In the genomic region with DNA sequence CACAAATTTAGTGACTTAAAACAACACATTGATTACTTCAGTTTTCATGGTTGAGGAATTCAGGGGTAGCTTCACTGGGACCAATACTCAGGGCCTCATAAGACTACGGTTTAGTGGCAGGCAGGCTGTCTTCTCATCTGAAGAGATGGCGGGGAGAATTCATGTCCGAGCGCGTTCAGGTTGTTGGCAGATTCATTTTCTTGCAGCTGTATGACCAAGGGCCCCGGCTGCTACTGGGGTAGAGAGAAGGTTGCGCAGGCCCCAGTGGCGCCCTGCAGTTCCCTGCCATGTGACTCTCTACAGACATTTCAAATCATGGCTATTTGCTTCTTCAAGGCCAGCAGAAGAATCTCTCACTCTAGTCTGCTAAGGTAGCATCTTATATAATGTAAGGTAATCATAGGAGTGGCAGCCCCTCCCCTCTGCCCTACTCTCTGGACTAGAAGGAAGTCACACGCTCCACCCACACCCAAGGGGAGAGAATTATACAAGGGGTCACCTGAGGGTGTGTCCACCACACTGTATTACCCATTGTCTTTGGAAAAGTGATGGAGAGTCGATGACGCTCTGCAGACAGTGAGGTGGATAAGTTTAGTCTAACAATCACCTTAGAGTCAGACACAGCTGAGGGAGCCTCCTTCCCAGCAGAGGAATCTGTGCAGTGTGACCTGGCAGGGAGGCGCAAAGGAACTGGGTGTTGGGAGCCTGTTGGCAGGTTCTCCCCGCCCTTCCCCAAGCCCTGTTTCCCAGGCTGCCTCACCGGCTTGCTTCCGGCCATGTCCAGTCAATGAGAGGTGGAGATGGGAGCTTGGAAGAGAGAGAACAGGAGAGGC, we compare ENCODE assay signal across 1 cellular context.
TF ChIP-seq lines count a peak whose summit lies in the region.

No MANE protein-coding gene starts in this region.

TF ChIP-seq in WTC11, 78 proteins besides CTCF, POLR2A, EP300 and RAD21 (continued from another document):
- TF ChIP-seq, protein P1, sequence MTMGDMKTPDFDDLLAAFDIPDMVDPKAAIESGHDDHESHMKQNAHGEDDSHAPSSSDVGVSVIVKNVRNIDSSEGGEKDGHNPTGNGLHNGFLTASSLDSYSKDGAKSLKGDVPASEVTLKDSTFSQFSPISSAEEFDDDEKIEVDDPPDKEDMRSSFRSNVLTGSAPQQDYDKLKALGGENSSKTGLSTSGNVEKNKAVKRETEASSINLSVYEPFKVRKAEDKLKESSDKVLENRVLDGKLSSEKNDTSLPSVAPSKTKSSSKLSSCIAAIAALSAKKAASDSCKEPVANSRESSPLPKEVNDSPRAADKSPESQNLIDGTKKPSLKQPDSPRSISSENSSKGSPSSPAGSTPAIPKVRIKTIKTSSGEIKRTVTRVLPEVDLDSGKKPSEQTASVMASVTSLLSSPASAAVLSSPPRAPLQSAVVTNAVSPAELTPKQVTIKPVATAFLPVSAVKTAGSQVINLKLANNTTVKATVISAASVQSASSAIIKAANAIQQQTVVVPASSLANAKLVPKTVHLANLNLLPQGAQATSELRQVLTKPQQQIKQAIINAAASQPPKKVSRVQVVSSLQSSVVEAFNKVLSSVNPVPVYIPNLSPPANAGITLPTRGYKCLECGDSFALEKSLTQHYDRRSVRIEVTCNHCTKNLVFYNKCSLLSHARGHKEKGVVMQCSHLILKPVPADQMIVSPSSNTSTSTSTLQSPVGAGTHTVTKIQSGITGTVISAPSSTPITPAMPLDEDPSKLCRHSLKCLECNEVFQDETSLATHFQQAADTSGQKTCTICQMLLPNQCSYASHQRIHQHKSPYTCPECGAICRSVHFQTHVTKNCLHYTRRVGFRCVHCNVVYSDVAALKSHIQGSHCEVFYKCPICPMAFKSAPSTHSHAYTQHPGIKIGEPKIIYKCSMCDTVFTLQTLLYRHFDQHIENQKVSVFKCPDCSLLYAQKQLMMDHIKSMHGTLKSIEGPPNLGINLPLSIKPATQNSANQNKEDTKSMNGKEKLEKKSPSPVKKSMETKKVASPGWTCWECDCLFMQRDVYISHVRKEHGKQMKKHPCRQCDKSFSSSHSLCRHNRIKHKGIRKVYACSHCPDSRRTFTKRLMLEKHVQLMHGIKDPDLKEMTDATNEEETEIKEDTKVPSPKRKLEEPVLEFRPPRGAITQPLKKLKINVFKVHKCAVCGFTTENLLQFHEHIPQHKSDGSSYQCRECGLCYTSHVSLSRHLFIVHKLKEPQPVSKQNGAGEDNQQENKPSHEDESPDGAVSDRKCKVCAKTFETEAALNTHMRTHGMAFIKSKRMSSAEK (CRISPR knock-in tag; IDR thresholded peaks at IDR 0.05; ENCODE audit: borderline replicate concordance) = no peak
